ENCODE assay signal across 13 cellular contexts in genomic region chr12:11717533-11717961, GRCh38.
DNase-seq lines count a peak whose midpoint lies in the region; FAIRE-seq and TF ChIP-seq lines count a peak whose summit lies in the region.
"Had no signal": no experiment of that assay in that cellular context is flagged by ENCODE, and none has a peak within 500 bp of the region (broad histone marks: within the 10 kb centered on the region; RNA-seq: fewer than 3 reads in every experiment).

No MANE protein-coding gene starts in this region.

- intact Hi-C loops in CD14-positive monocyte (cut with micrococcal nuclease): loop anchor here in 1 of 2 donors (5.0 kb wide), 2 partner anchors 45 to 120 kb away; no protein-coding TSS in a partner anchor

- H3K9me3 ChIP-seq in muscle layer of duodenum (ENCODE audit: control insufficient read depth in 1 of 2, low read length in 2 of 2) (no peaks in the 10 kb centered on the region), SJCRH30 (replicated peaks) (no peaks in the 10 kb centered on the region)
- no peaks in the 10 kb centered on the region for H3K9me3 ChIP-seq in effector memory CD4-positive, alpha-beta T cell (ENCODE audit: control insufficient read depth, low read length)

- no peak for TF ChIP-seq CTCF in CD14-positive monocyte (IDR thresholded peaks at IDR 0.05)
- TF ChIP-seq CTCF in fibroblast of mammary gland (conservative IDR thresholded peaks at IDR 0.05; ENCODE audit: control insufficient read depth, insufficient read depth, low read depth, low read length): no peak

- no peak overlapping the region for H3K4me3 Mint-ChIP-seq in CD14-positive monocyte
- H3K4me3 Mint-ChIP-seq: activated naive CD8-positive, alpha-beta T cell; naive thymus-derived CD4-positive, alpha-beta T cell had no signal

- H3K9me3 Mint-ChIP-seq in CD14-positive monocyte: no peaks in the 10 kb centered on the region
- H3K9me3 Mint-ChIP-seq: naive thymus-derived CD4-positive, alpha-beta T cell had no signal

- peaks cover 43 to 48% of the 10 kb centered on the region in 2 donors for H3K36me3 Mint-ChIP-seq in CD14-positive monocyte

- H3K4me3 ChIP-seq in fibroblast of mammary gland (ENCODE audit: control insufficient read depth, low read depth, low read length): no peak overlapping the region
- H3K4me3 ChIP-seq in muscle layer of duodenum (ENCODE audit: low read depth in 1 of 2, low read length in 2 of 2): no peak overlapping the region
- no peak overlapping the region for H3K4me3 ChIP-seq in SJCRH30
- H3K4me3 ChIP-seq in effector memory CD4-positive, alpha-beta T cell (ENCODE audit: insufficient read depth, low read depth, low read length, poor library complexity, severe bottlenecking): no peak overlapping the region
- H3K4me3 ChIP-seq: dorsolateral prefrontal cortex had no signal

- H3K36me3 ChIP-seq in muscle layer of duodenum (ENCODE audit: control insufficient read depth in 1 of 2, insufficient read depth in 2 of 2, low read length in 2 of 2) (peaks cover 0 to 4% of the 10 kb centered on the region in 2 donors), SJCRH30 (no peaks in the 10 kb centered on the region)
- no peaks in the 10 kb centered on the region for H3K36me3 ChIP-seq in effector memory CD4-positive, alpha-beta T cell (ENCODE audit: control insufficient read depth, insufficient read depth, low read length)

- H3K27me3 ChIP-seq in muscle layer of duodenum (ENCODE audit: low read depth, low read length): no peaks in the 10 kb centered on the region
- no peaks in the 10 kb centered on the region for H3K27me3 ChIP-seq in SJCRH30
- no peaks in the 10 kb centered on the region for H3K27me3 ChIP-seq in effector memory CD4-positive, alpha-beta T cell (replicated peaks; ENCODE audit: control insufficient read depth, insufficient read depth, low read length, poor library complexity, severe bottlenecking)
- H3K27me3 ChIP-seq: dorsolateral prefrontal cortex had no signal

- peak; percentile 81 for FAIRE-seq in RCC 7860 (lab: Jason Lieb, UNC)

- H3K27ac ChIP-seq in muscle layer of duodenum (ENCODE audit: low read length) (peak overlapping the region; percentile 14), SJCRH30 (no peak overlapping the region)
- no peak overlapping the region for H3K27ac ChIP-seq in effector memory CD4-positive, alpha-beta T cell (ENCODE audit: insufficient read depth, low read length, poor library complexity, severe bottlenecking)

- peaks cover 73% of the 10 kb centered on the region for H3K4me1 Mint-ChIP-seq in CD14-positive monocyte

- H3K27me3 Mint-ChIP-seq in CD14-positive monocyte (ENCODE audit: low read depth in 3 of 3): peaks cover 0 to 1% (median 0%) of the 10 kb centered on the region in 3 donors
- H3K27me3 Mint-ChIP-seq: activated naive CD8-positive, alpha-beta T cell; naive thymus-derived CD4-positive, alpha-beta T cell had no signal

- H3K27ac Mint-ChIP-seq in CD14-positive monocyte: peak overlapping the region in 6 of 7 donors; percentile 55 to 94 (median 81)

- DNase-seq in CD14-positive monocyte (ENCODE audit: low spot score) (no peak), RCC 7860 (ENCODE audit: low spot score) (peak; percentile 41), fibroblast of mammary gland (ENCODE audit: low read depth) (peak; percentile 84), DMS79 (lab: John Stamatoyannopoulos, UW) (no peak), HCEC 1CT (no peak), SJCRH30 (no peak)
- DNase-seq in effector memory CD4-positive, alpha-beta T cell: no peak
- DNase-seq: AML-193; dorsolateral prefrontal cortex; naive thymus-derived CD4-positive, alpha-beta T cell; T-helper 9 cell had no signal

- H3K4me1 ChIP-seq in muscle layer of duodenum (ENCODE audit: control insufficient read depth in 1 of 2, insufficient read depth in 2 of 2, low read length in 2 of 2) (peaks cover 20 to 58% of the 10 kb centered on the region in 2 donors), SJCRH30 (no peaks in the 10 kb centered on the region)
- H3K4me1 ChIP-seq in effector memory CD4-positive, alpha-beta T cell (ENCODE audit: control insufficient read depth, insufficient read depth, low read length, poor library complexity, severe bottlenecking): peaks cover 7% of the 10 kb centered on the region

Comparison
In these comparisons a context has a peak if more than half of its experiments do, and no peak if none do; other contexts are left out.
1. DNase-seq: peak in RCC 7860 (single experiment) and fibroblast of mammary gland (single experiment); none in CD14-positive monocyte (single experiment), DMS79 (single experiment), HCEC 1CT (single experiment), SJCRH30 (0 of 2) and effector memory CD4-positive, alpha-beta T cell (0 of 3).